In genomic region chr3:160801386-160802118, GRCh38 we compare ENCODE assay signal across 8 cellular contexts. TPM values are rescaled to one million over a fixed set of nuclear protein-coding genes. Genes with fewer than 3 reads are reported as not detected.
DNase-seq lines count a peak whose midpoint lies in the region; ATAC-seq lines count a peak whose summit lies in the region.

No MANE protein-coding gene starts in this region.

- ATAC-seq in GM18498 (IDR thresholded peaks at IDR 0.05; ENCODE audit: unreplicated experiment) (peak; percentile 75), GM21367 (IDR thresholded peaks at IDR 0.05; ENCODE audit: unreplicated experiment) (no peak)
- peak; percentile 76 for ATAC-seq in central memory CD8-positive, alpha-beta T cell (replicated peaks; ENCODE audit: extremely low read depth, poor library complexity, severe bottlenecking)
- peak; percentile 32 to 33 for ATAC-seq in naive thymus-derived CD8-positive, alpha-beta T cell

- H3K9me3 ChIP-seq in SJCRH30 (replicated peaks) = no peaks in the 10 kb centered on the region

- H3K27me3 Mint-ChIP-seq in central memory CD8-positive, alpha-beta T cell = no peaks in the 10 kb centered on the region
- H3K27me3 Mint-ChIP-seq in naive thymus-derived CD8-positive, alpha-beta T cell = peaks cover 0 to 12% (median 6%) of the 10 kb centered on the region in 5 donors

- no peaks in the 10 kb centered on the region for H3K9me3 Mint-ChIP-seq in central memory CD8-positive, alpha-beta T cell
- no peaks in the 10 kb centered on the region for H3K9me3 Mint-ChIP-seq in naive thymus-derived CD8-positive, alpha-beta T cell

- H3K27ac ChIP-seq in SJCRH30 = no peak overlapping the region

- H3K4me1 ChIP-seq in SJCRH30 = no peaks in the 10 kb centered on the region

- DNase-seq in GOT3 (lab: John Stamatoyannopoulos, UW) (peak; percentile 20), NCI-H446 treated with DMSO at 0.1 percent for 48 hours (lab: John Stamatoyannopoulos, UW) (peak; percentile 32), COLO668 (lab: John Stamatoyannopoulos, UW; ENCODE audit: unreplicated experiment) (no peak), SJCRH30 (no peak)
- no peak for DNase-seq in central memory CD8-positive, alpha-beta T cell (ENCODE audit: low spot score in 2 of 2)
- peak in 3 of 10 donors; percentile 5 to 42 (median 22) for DNase-seq in naive thymus-derived CD8-positive, alpha-beta T cell

- H3K4me1 Mint-ChIP-seq in central memory CD8-positive, alpha-beta T cell = peaks cover 12% of the 10 kb centered on the region
- H3K4me1 Mint-ChIP-seq in naive thymus-derived CD8-positive, alpha-beta T cell = peaks cover 5 to 20% (median 10%) of the 10 kb centered on the region in 4 donors

- H3K4me3 Mint-ChIP-seq in central memory CD8-positive, alpha-beta T cell = peak overlapping the region; percentile 60
- H3K4me3 Mint-ChIP-seq in naive thymus-derived CD8-positive, alpha-beta T cell = peak overlapping the region in 5 of 10 donors; percentile 0 to 65 (median 37)

- H3K27ac Mint-ChIP-seq in central memory CD8-positive, alpha-beta T cell (ENCODE audit: low read depth) = peak overlapping the region; percentile 56
- H3K27ac Mint-ChIP-seq in naive thymus-derived CD8-positive, alpha-beta T cell = peak overlapping the region in 4 of 10 donors; percentile 4 to 87 (median 35)

- POLR2A ChIA-PET in naive thymus-derived CD8-positive, alpha-beta T cell (lab: Charles Lee) = no interaction called here

- no peak overlapping the region for H3K4me3 ChIP-seq in SJCRH30

- H3K36me3 Mint-ChIP-seq in central memory CD8-positive, alpha-beta T cell (ENCODE audit: insufficient read depth) = peaks cover 3% of the 10 kb centered on the region
- peaks cover 0 to 3% (median 0%) of the 10 kb centered on the region in 3 donors for H3K36me3 Mint-ChIP-seq in naive thymus-derived CD8-positive, alpha-beta T cell

- no peaks in the 10 kb centered on the region for H3K27me3 ChIP-seq in SJCRH30

- H3K36me3 ChIP-seq in SJCRH30 = no peaks in the 10 kb centered on the region

RNA-seq across cellular contexts. Expression of gene PPM1L, which starts 45.5 kb away (rescaled TPM):
- 1 to 10 TPM; 4.1 to 5.9 TPM for total RNA-seq in naive thymus-derived CD8-positive, alpha-beta T cell
- 1 to 10 TPM in 2 of 3 donors, under 1 TPM in 1; 0.46 to 1.9 (median 1.0) TPM for polyA plus RNA-seq in naive thymus-derived CD8-positive, alpha-beta T cell
- 4.2 and 4.4 TPM in 2 replicates for total RNA-seq in SJCRH30 (2014; rRNA removed; shearing (Covaris generic))

Comparison
In these comparisons a context has a peak if more than half of its experiments do, and no peak if none do; other contexts are left out.
1. DNase-seq: peak in GOT3 (single experiment) and NCI-H446 treated with DMSO at 0.1 percent for 48 hours (single experiment); none in central memory CD8-positive, alpha-beta T cell (0 of 2), COLO668 (single experiment) and SJCRH30 (0 of 2).